In genomic region chr21:15421947-15422346, GRCh38 we compare ENCODE assay signal across 21 cellular contexts.
A peak's percentile ranks its signal among the peaks of the same experiment; 100 is the strongest.
DNase-seq lines count a peak whose midpoint lies in the region; ATAC-seq, FAIRE-seq and TF ChIP-seq lines count a peak whose summit lies in the region.
"Had no signal": no experiment of that assay in that cellular context is flagged by ENCODE, and none has a peak within 500 bp of the region (broad histone marks: within the 10 kb centered on the region; RNA-seq: fewer than 3 reads in every experiment).

No MANE protein-coding gene starts in this region.

- no peak overlapping the region for H3K56ac ChIP-seq in H1 (replicated peaks; ENCODE audit: insufficient read length, low read depth, low read length)

- H3K27me3 ChIP-seq in H1 (replicated peaks in 1 of 4; ENCODE audit: control insufficient read depth in 3 of 4, extremely low read depth in 1 of 4, insufficient read depth in 3 of 4, low read length in 3 of 4): no peaks in the 10 kb centered on the region
- H3K27me3 ChIP-seq in trophoblast cell (ENCODE audit: insufficient read depth, low read length): no peaks in the 10 kb centered on the region

- WGBS in H1 (ENCODE audit: extremely low coverage in 1 of 2, insufficient coverage in 1 of 2, insufficient read length in 1 of 2, insufficient replicate concordance in 2 of 2, low coverage in 1 of 2, low lambda C conversion rate in 2 of 2, missing lambda C conversion rate in 1 of 2), 2 experiments: 89% methylated on average over 2 of the region's 2 CpGs; no CpG with 5 or more reads in 1 of the 2 experiments
- WGBS in trophoblast cell (ENCODE audit: extremely low coverage, insufficient coverage, insufficient read length): no CpG with 5 or more reads among the region's 2 CpGs

- H2BK15ac ChIP-seq in H1 (ENCODE audit: low read length): no peak overlapping the region

- FAIRE-seq in RCC 7860 (lab: Jason Lieb, UNC) (peak; percentile 61), H1 (lab: Jason Lieb, UNC) (no peak)
- FAIRE-seq: small intestine, TTC549 had no signal

- CTCF ChIA-PET in H1 (lab: Charles Lee; ENCODE audit: partially characterized antibody): interaction anchor here (1.2 to 2.7 kb wide), 4 partner anchors 9 to 20 kb away, joined by 3 to 8 read pairs (median 4); no protein-coding TSS in a partner anchor

- no peak for TF ChIP-seq EP300 in H1 (IDR thresholded peaks at IDR 0.05; ENCODE audit: borderline replicate concordance in 1 of 2, low read depth in 2 of 2, low read length in 2 of 2)

- no peak overlapping the region for H4K5ac ChIP-seq in H1 (ENCODE audit: insufficient read length, low read depth, low read length)

- H3K18ac ChIP-seq in H1 (ENCODE audit: extremely low read depth, low read length) (no peak overlapping the region), trophoblast cell (ENCODE audit: low read length) (no peak overlapping the region)

- H3K9me3 ChIP-seq in H1 (ENCODE audit: insufficient read depth in 2 of 2, low read depth in 1 of 2, low read length in 1 of 2): no peaks in the 10 kb centered on the region
- no peaks in the 10 kb centered on the region for H3K9me3 ChIP-seq in trophoblast cell (ENCODE audit: insufficient read depth, low read depth, low read length)
- H3K9me3 ChIP-seq: mucosa of descending colon had no signal

- H2BK5ac ChIP-seq in H1 (ENCODE audit: low read depth, low read length) (no peak overlapping the region), trophoblast cell (ENCODE audit: low read depth, low read length, poor library complexity) (peak overlapping the region; percentile 81)

- DNase-seq in activated CD4-positive, CD25-positive, alpha-beta regulatory T cell (lab: John Stamatoyannopoulos, UW): no peak
- DNase-seq in RCC 7860 (ENCODE audit: low spot score) (peak; percentile 55), H1 (ENCODE audit: low read depth in 1 of 2, low spot score in 2 of 2) (no peak), trophoblast cell (no peak), NCI-H1436 (lab: John Stamatoyannopoulos, UW) (no peak), OCI-M2 (lab: John Stamatoyannopoulos, UW; ENCODE audit: unreplicated experiment) (no peak)
- DNase-seq in stimulated activated CD8-positive, alpha-beta memory T cell treated with anti-CD3 and anti-CD28 coated beads, Interleukin-4, amount 100 ng/mL, for 48 hours: no peak
- DNase-seq: activated CD4-positive, alpha-beta T cell treated with anti-CD3 and anti-CD28 coated beads, Interleukin-2, amount 10 ng/mL, durations not matched to agents 7 days and 5 days; activated CD8-positive, alpha-beta memory T cell treated with anti-CD3 and anti-CD28 coated beads, Interleukin-2, amount 50 U/mL, for 48 hours; activated gamma-delta T cell; DND-41; effector CD8-positive, alpha-beta T cell; mucosa of descending colon; NCI-H1105 treated with DMSO at 0.1 percent for 48 hours; NCI-H526; SHP77; small intestine; stimulated activated CD4-positive, alpha-beta T cell treated with anti-CD3 and anti-CD28 coated beads, Interleukin-4, amount 100 ng/mL, for 1 hour had no signal

- H2BK120ac ChIP-seq in H1 (replicated peaks; ENCODE audit: low read depth, low read length) (peak overlapping the region; percentile 68), trophoblast cell (ENCODE audit: insufficient read depth, low read length, poor library complexity) (no peak overlapping the region)

- H4K8ac ChIP-seq in H1 (ENCODE audit: extremely low read depth, insufficient read depth, low read length) (no peak overlapping the region), trophoblast cell (ENCODE audit: low read depth, low read length) (peak overlapping the region; percentile 53)

- POLR2A ChIA-PET in H1 (lab: Charles Lee; ENCODE audit: partially characterized antibody): no interaction called here

- TF ChIP-seq CTCF in H1 (IDR thresholded peaks at IDR 0.05; ENCODE audit: control extremely low read depth in 1 of 3, insufficient read depth in 1 of 3, low read depth in 1 of 3, low read length in 3 of 3): no peak

- no peak for TF ChIP-seq RAD21 in H1 (IDR thresholded peaks at IDR 0.05 in 1 of 2, conservative IDR thresholded peaks at IDR 0.05 in 1 of 2; ENCODE audit: low read depth in 2 of 2, low read length in 2 of 2)

- H3K23ac ChIP-seq in H1 (ENCODE audit: insufficient read length) (no peak overlapping the region), trophoblast cell (ENCODE audit: low read length) (no peak overlapping the region)

- no peaks in the 10 kb centered on the region for H3K79me2 ChIP-seq in H1 (ENCODE audit: control insufficient read depth in 1 of 2, insufficient read depth in 2 of 2, low read length in 2 of 2)
- no peaks in the 10 kb centered on the region for H3K79me2 ChIP-seq in trophoblast cell (ENCODE audit: control insufficient read depth, insufficient read depth, low read length, poor library complexity)

- H3K4me2 ChIP-seq in H1 (ENCODE audit: insufficient read depth in 1 of 2, low read depth in 2 of 2, low read length in 2 of 2) (no peak overlapping the region), trophoblast cell (ENCODE audit: low read length) (no peak overlapping the region)

- no peak overlapping the region for H3K4ac ChIP-seq in H1 (replicated peaks; ENCODE audit: insufficient read length, low read depth, low read length)
- no peak overlapping the region for H3K4ac ChIP-seq in trophoblast cell (ENCODE audit: low read depth, low read length)

- no peak overlapping the region for H2BK12ac ChIP-seq in H1 (ENCODE audit: low read depth, low read length)
- H2BK12ac ChIP-seq in trophoblast cell (ENCODE audit: low read length): no peak overlapping the region

- H2BK20ac ChIP-seq in H1 (ENCODE audit: low read length): 0 out of 2 replicates have a peak overlapping the region, but pooled peaks have one; percentile 1

- H2AK5ac ChIP-seq in H1 (ENCODE audit: low read depth, low read length): no peak overlapping the region
- H2AK5ac ChIP-seq in trophoblast cell (ENCODE audit: low read length): no peak overlapping the region

- H3K27ac ChIP-seq in H1 (ENCODE audit: low read depth, low read length): no peak overlapping the region
- peak overlapping the region; percentile 87 for H3K27ac ChIP-seq in trophoblast cell (ENCODE audit: low read depth, low read length)
- H3K27ac ChIP-seq: 22Rv1 had no signal

- ATAC-seq in activated CD4-positive, CD25-positive, alpha-beta regulatory T cell treated with anti-CD3 and anti-CD28 coated beads, Interleukin-2, amount 50 U/mL, for 24 hours: peak; percentile 72 to 85
- ATAC-seq: mucosa of descending colon had no signal

- no peak overlapping the region for H3K14ac ChIP-seq in H1 (ENCODE audit: insufficient read length)
- no peak overlapping the region for H3K14ac ChIP-seq in trophoblast cell (ENCODE audit: low read length)

- no peaks in the 10 kb centered on the region for H3K23me2 ChIP-seq in H1 (ENCODE audit: low read depth, low read length)

- H3K4me1 ChIP-seq in H1 (replicated peaks in 1 of 4; ENCODE audit: control insufficient read depth in 3 of 4, insufficient read depth in 4 of 4, low read length in 3 of 4) (peaks cover 3 to 23% (median 15%) of the 10 kb centered on the region in 4 experiments; a peak in 4 of 7 replicates), trophoblast cell (ENCODE audit: control insufficient read depth in 1 of 2, insufficient read depth in 2 of 2, low read length in 2 of 2) (peaks cover 2 to 10% of the 10 kb centered on the region in 2 experiments)

- H3K79me1 ChIP-seq in H1 (ENCODE audit: low read depth, low read length) (no peaks in the 10 kb centered on the region), trophoblast cell (ENCODE audit: low read length) (peaks cover 6% of the 10 kb centered on the region)

- H4K91ac ChIP-seq in H1 (replicated peaks; ENCODE audit: insufficient read length, low read length) (peak overlapping the region; percentile 67), trophoblast cell (ENCODE audit: low read depth, low read length) (peak overlapping the region; percentile 76)

- H3K4me3 ChIP-seq in H1 (ENCODE audit: extremely low read depth in 1 of 4, insufficient read depth in 2 of 4, low read depth in 3 of 4, low read length in 4 of 4): no peak overlapping the region
- H3K4me3 ChIP-seq in trophoblast cell (ENCODE audit: low read depth, low read length): no peak overlapping the region
- H3K4me3 ChIP-seq: mucosa of descending colon had no signal

- no peak for TF ChIP-seq POLR2A in H1 (IDR thresholded peaks at IDR 0.05; ENCODE audit: control extremely low read depth in 1 of 2, low read depth in 2 of 2, low read length in 2 of 2)

- no peaks in the 10 kb centered on the region for H4K20me1 ChIP-seq in H1 (replicated peaks in 1 of 2; ENCODE audit: control insufficient read depth in 1 of 2, insufficient read depth in 2 of 2, low read length in 2 of 2)

- H3K9ac ChIP-seq in H1 (replicated peaks in 1 of 4; ENCODE audit: extremely low read depth in 1 of 4, low read depth in 3 of 4, low read length in 3 of 4) (no peak overlapping the region), trophoblast cell (ENCODE audit: low read length) (no peak overlapping the region)

- no peaks in the 10 kb centered on the region for H3K36me3 ChIP-seq in H1 (ENCODE audit: control insufficient read depth in 2 of 4, insufficient read depth in 4 of 4, low read length in 3 of 4)
- no peaks in the 10 kb centered on the region for H3K36me3 ChIP-seq in trophoblast cell (ENCODE audit: control insufficient read depth in 1 of 2, insufficient read depth in 2 of 2, low read length in 2 of 2)

- H4K12ac ChIP-seq in trophoblast cell (ENCODE audit: low read depth, low read length): no peak overlapping the region

- H2AFZ ChIP-seq in H1 (ENCODE audit: low read length): no peak overlapping the region
- H2AFZ ChIP-seq in trophoblast cell (ENCODE audit: insufficient read depth, low read length, poor library complexity): no peak overlapping the region

TF ChIP-seq in H1, 55 proteins besides CTCF, POLR2A, EP300 and RAD21 (continues in another document):
- TF ChIP-seq TAF7 (optimal IDR thresholded peaks at IDR 0.05; ENCODE audit: borderline replicate concordance, low read depth, low read length): no peak
- no peak for TF ChIP-seq RNF2 (IDR thresholded peaks at IDR 0.05; ENCODE audit: borderline replicate concordance, low read depth, low read length, missing control alignments, poor library complexity, severe bottlenecking)
- TF ChIP-seq TEAD4 (IDR thresholded peaks at IDR 0.05; ENCODE audit: low read depth, low read length): no peak
- no peak for TF ChIP-seq SP1 (IDR thresholded peaks at IDR 0.05; ENCODE audit: low read depth, low read length)
- no peak for TF ChIP-seq KDM4A (IDR thresholded peaks at IDR 0.05; ENCODE audit: low read depth, low read length, severe bottlenecking)
- TF ChIP-seq USF2 (IDR thresholded peaks at IDR 0.05; ENCODE audit: low read length): no peak
- TF ChIP-seq BCL11A (IDR thresholded peaks at IDR 0.05; ENCODE audit: low read depth in 2 of 2, low read length in 2 of 2): no peak
